8 cellular contexts compared by ENCODE assay signal in genomic region chr4:177315767-177316490, GRCh38.
DNase-seq lines count a peak whose midpoint lies in the region; ATAC-seq and FAIRE-seq lines count a peak whose summit lies in the region.

No MANE protein-coding gene starts in this region.

- no peaks in the 10 kb centered on the region for H3K27me3 Mint-ChIP-seq in dendritic cell treated with granulocyte-macrophage colony-stimulating factor and Interleukin-4, amounts not matched to agents 40 ng/mL and 50 ng/mL, for 4 days

- no peaks in the 10 kb centered on the region for H3K36me3 Mint-ChIP-seq in dendritic cell treated with granulocyte-macrophage colony-stimulating factor and Interleukin-4, amounts not matched to agents 40 ng/mL and 50 ng/mL, for 4 days (ENCODE audit: low read depth)

- no peak for DNase-seq in D341Med (ENCODE audit: low spot score)
- no peak for DNase-seq in NCI-H1417 (lab: John Stamatoyannopoulos, UW)
- DNase-seq in central memory CD4-positive, alpha-beta T cell: no peak
- DNase-seq in retina: no peak

- ATAC-seq in GM18511 (IDR thresholded peaks at IDR 0.05; ENCODE audit: unreplicated experiment) (peak; percentile 51), HG03196 (IDR thresholded peaks at IDR 0.05; ENCODE audit: unreplicated experiment) (peak; percentile 42)

- H3K4me1 Mint-ChIP-seq in dendritic cell treated with granulocyte-macrophage colony-stimulating factor and Interleukin-4, amounts not matched to agents 40 ng/mL and 50 ng/mL, for 4 days (ENCODE audit: low read depth): peaks cover 21% of the 10 kb centered on the region

- H3K27ac Mint-ChIP-seq in dendritic cell treated with granulocyte-macrophage colony-stimulating factor and Interleukin-4, amounts not matched to agents 40 ng/mL and 50 ng/mL, for 4 days: peak overlapping the region; percentile 48

- H3K9me3 Mint-ChIP-seq in dendritic cell treated with granulocyte-macrophage colony-stimulating factor and Interleukin-4, amounts not matched to agents 40 ng/mL and 50 ng/mL, for 4 days: no peaks in the 10 kb centered on the region

- intact Hi-C loops in dendritic cell treated with granulocyte-macrophage colony-stimulating factor and Interleukin-4, amounts not matched to agents 40 ng/mL and 50 ng/mL, for 4 days (cut with micrococcal nuclease): no loop called here

- FAIRE-seq in A204.1 (lab: Jason Lieb, UNC): peak; percentile 72

- H3K4me3 Mint-ChIP-seq in dendritic cell treated with granulocyte-macrophage colony-stimulating factor and Interleukin-4, amounts not matched to agents 40 ng/mL and 50 ng/mL, for 4 days: peak overlapping the region; percentile 50
